Comparison of ENCODE assay signal across 1 cellular context in the genomic region with DNA sequence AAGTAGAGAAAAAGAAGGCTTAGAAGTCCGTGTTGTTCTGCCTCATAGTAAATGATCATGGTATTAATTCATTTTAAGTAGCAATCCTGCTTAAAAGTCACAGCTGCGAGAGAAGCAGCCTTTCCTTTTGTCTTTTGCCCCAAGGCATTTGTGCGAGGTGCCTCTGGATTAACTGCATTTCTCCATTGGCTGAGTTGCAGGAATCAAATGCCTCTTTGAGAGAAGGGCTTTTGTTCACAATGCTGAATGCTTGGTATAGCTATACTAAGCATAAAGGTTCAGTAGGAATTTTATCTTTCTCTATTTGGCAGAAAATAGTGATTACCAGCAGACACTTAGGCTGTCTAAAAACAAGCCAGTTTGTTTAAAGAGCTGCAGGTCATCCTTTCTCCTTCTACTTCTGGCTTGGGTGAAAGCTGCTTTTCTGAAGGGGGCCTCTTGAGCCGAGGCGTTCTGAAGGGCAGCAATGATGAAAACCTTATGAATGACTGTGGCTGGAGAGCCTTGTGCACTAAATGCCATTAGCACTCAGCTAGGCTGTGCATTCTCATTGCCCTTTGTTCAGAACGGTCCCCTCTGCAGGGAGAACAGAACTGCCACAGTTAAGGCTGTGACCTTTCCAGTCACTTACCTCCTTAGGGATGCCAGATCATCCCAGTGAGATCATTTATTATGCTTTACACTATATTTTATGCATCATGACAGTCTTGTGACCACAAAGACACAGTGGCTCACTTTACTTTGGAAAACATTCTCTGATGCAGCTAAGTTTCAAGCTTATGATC.
TF ChIP-seq lines count a peak whose summit lies in the region.

No MANE protein-coding gene starts in this region.

TF ChIP-seq in K562, 482 proteins besides CTCF, POLR2A, EP300 and RAD21 (continued from another document):
- TF ChIP-seq, protein P1, sequence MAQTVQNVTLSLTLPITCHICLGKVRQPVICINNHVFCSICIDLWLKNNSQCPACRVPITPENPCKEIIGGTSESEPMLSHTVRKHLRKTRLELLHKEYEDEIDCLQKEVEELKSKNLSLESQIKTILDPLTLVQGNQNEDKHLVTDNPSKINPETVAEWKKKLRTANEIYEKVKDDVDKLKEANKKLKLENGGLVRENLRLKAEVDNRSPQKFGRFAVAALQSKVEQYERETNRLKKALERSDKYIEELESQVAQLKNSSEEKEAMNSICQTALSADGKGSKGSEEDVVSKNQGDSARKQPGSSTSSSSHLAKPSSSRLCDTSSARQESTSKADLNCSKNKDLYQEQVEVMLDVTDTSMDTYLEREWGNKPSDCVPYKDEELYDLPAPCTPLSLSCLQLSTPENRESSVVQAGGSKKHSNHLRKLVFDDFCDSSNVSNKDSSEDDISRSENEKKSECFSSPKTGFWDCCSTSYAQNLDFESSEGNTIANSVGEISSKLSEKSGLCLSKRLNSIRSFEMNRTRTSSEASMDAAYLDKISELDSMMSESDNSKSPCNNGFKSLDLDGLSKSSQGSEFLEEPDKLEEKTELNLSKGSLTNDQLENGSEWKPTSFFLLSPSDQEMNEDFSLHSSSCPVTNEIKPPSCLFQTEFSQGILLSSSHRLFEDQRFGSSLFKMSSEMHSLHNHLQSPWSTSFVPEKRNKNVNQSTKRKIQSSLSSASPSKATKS (CRISPR knock-in tag; IDR thresholded peaks at IDR 0.05), result no peak
